6 cellular contexts compared by ENCODE assay signal in genomic region chrY:9757488-9757887, GRCh38.
A peak's percentile ranks its signal among the peaks of the same experiment; 100 is the strongest.
DNase-seq lines count a peak whose midpoint lies in the region; ATAC-seq, FAIRE-seq and TF ChIP-seq lines count a peak whose summit lies in the region.
"Not testable (repeated sequence)": the region's sequence is repeated elsewhere in the genome, so short reads cannot be mapped to it uniquely, and the experiment has no call there.

No MANE protein-coding gene starts in this region.

- not testable (repeated sequence) for TF ChIP-seq POLR2A in GM12891 (IDR thresholded peaks at IDR 0.05; ENCODE audit: low read depth, low read length)

- peak; percentile 72 for FAIRE-seq in GM12891 (lab: Jason Lieb, UNC)

- DNase-seq in GM12891 (ENCODE audit: insufficient read length, low spot score): not testable (repeated sequence)

- ATAC-seq in GM18868 (IDR thresholded peaks at IDR 0.05; ENCODE audit: unreplicated experiment) (peak; percentile 92), GM21515 (IDR thresholded peaks at IDR 0.05; ENCODE audit: unreplicated experiment) (peak; percentile 58), HG02623 (IDR thresholded peaks at IDR 0.05; ENCODE audit: unreplicated experiment) (peak; percentile 75), HG03432 (IDR thresholded peaks at IDR 0.05; ENCODE audit: unreplicated experiment) (peak; percentile 81), HG03565 (IDR thresholded peaks at IDR 0.05; ENCODE audit: unreplicated experiment) (peak; percentile 82)
